Comparison of ENCODE assay signal across 12 cellular contexts in the genomic region with DNA sequence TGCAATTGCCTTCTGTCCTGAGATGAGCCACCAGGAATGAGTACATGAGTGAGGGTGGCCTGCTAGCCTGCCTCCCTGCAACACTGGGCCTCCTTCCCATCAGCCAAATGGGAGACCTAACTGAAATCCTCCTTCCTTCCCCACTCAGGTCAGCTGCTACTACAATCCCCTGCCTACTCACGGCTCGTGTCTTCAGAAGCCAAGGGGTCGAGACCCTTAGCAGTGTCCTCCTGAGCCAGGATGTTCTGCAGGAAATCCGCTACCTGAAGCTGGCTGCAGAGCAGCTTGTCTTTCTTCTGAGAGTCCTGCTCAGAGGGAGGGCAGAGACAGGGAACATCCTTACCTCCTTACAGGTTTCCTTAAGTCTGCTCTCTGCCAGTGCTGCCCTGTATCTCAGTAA. TPM values are rescaled to one million over a fixed set of nuclear protein-coding genes. Genes with fewer than 3 reads are reported as not detected.
DNase-seq lines count a peak whose midpoint lies in the region; ATAC-seq and TF ChIP-seq lines count a peak whose summit lies in the region.
"Had no signal": no experiment of that assay in that cellular context is flagged by ENCODE, and none has a peak within 500 bp of the region (broad histone marks: within the 10 kb centered on the region; RNA-seq: fewer than 3 reads in every experiment).

No MANE protein-coding gene starts in this region.

- no peak overlapping the region for H2AFZ ChIP-seq in smooth muscle cell (ENCODE audit: low read depth)

- peak overlapping the region; percentile 88 for H3K4me2 ChIP-seq in smooth muscle cell

- H3K27ac Mint-ChIP-seq in activated CD8-positive, alpha-beta memory T cell treated with anti-CD3 and anti-CD28 coated beads, Interleukin-2, amount 10 ng/mL, durations not matched to agents 7 days and 5 days, result peak overlapping the region; percentile 46

- H3K4me3 ChIP-seq in RWPE2 (ENCODE audit: severe bottlenecking) (peak overlapping the region; percentile 79), epithelial cell of proximal tubule (ENCODE audit: low read depth, low read length) (peak overlapping the region; percentile 90), smooth muscle cell (peak overlapping the region; percentile 85), testis (no peak overlapping the region)

- no peaks in the 10 kb centered on the region for H3K9me3 Mint-ChIP-seq in activated CD8-positive, alpha-beta memory T cell treated with anti-CD3 and anti-CD28 coated beads, Interleukin-2, amount 10 ng/mL, durations not matched to agents 7 days and 5 days (ENCODE audit: low read depth)

- no peaks in the 10 kb centered on the region for H3K27me3 ChIP-seq in RWPE2 (ENCODE audit: insufficient read depth, poor library complexity, severe bottlenecking)
- no peaks in the 10 kb centered on the region for H3K27me3 ChIP-seq in smooth muscle cell (ENCODE audit: low read depth)
- no peaks in the 10 kb centered on the region for H3K27me3 ChIP-seq in testis

- TF ChIP-seq POLR2A in testis (IDR thresholded peaks at IDR 0.05), result no peak

- CTCF ChIA-PET in activated CD8-positive, alpha-beta memory T cell treated with anti-CD3 and anti-CD28 coated beads, Interleukin-2, amount 10 ng/mL, durations not matched to agents 7 days and 5 days (lab: Charles Lee), result no interaction called here

- no peaks in the 10 kb centered on the region for H3K9me3 ChIP-seq in RWPE2 (ENCODE audit: severe bottlenecking)
- no peaks in the 10 kb centered on the region for H3K9me3 ChIP-seq in smooth muscle cell (replicated peaks; ENCODE audit: low read depth)
- no peaks in the 10 kb centered on the region for H3K9me3 ChIP-seq in testis

- peaks cover 50% of the 10 kb centered on the region for H3K36me3 Mint-ChIP-seq in activated CD8-positive, alpha-beta memory T cell treated with anti-CD3 and anti-CD28 coated beads, Interleukin-2, amount 10 ng/mL, durations not matched to agents 7 days and 5 days

- 95% methylated on average over 4 of the region's 4 CpGs for WGBS in smooth muscle cell (ENCODE audit: low lambda C conversion rate)
- WGBS in testis, 2 donors, result 92 to 96% methylated on average over 4 of the region's 4 CpGs

- intact Hi-C loops in testis (cut with DNase I; ENCODE audit: low total_unique reads), result no loop called here

- H3K4me1 ChIP-seq in RWPE2 (ENCODE audit: insufficient read depth, poor library complexity, severe bottlenecking) (peaks cover 6% of the 10 kb centered on the region), smooth muscle cell (ENCODE audit: low read depth) (no peaks in the 10 kb centered on the region), testis (peaks cover 3% of the 10 kb centered on the region)

- H3K27ac ChIP-seq in RWPE2 (ENCODE audit: poor library complexity, severe bottlenecking), result no peak overlapping the region
- H3K27ac ChIP-seq in smooth muscle cell (ENCODE audit: low read depth), result no peak overlapping the region
- H3K27ac ChIP-seq in testis, result no peak overlapping the region

- H3K9ac ChIP-seq in smooth muscle cell (ENCODE audit: low read depth), result no peak overlapping the region

- ATAC-seq in activated CD8-positive, alpha-beta memory T cell treated with anti-CD3 and anti-CD28 coated beads, Interleukin-2, amount 10 ng/mL, durations not matched to agents 7 days and 5 days, result no peak
- ATAC-seq in RWPE2 (ENCODE audit: low read depth), result no peak

- H3K4me3 Mint-ChIP-seq in activated CD8-positive, alpha-beta memory T cell treated with anti-CD3 and anti-CD28 coated beads, Interleukin-2, amount 10 ng/mL, durations not matched to agents 7 days and 5 days, result peak overlapping the region; percentile 95

- H3K4me1 Mint-ChIP-seq in activated CD8-positive, alpha-beta memory T cell treated with anti-CD3 and anti-CD28 coated beads, Interleukin-2, amount 10 ng/mL, durations not matched to agents 7 days and 5 days, result peaks cover 51% of the 10 kb centered on the region

- peaks cover 4% of the 10 kb centered on the region for H3F3A ChIP-seq in smooth muscle cell (ENCODE audit: low read depth)

- DNase-seq in activated CD8-positive, alpha-beta memory T cell treated with anti-CD3 and anti-CD28 coated beads, Interleukin-2, amount 10 ng/mL, durations not matched to agents 7 days and 5 days, result no peak
- DNase-seq in activated CD8-positive, alpha-beta memory T cell treated with anti-CD3 and anti-CD28 coated beads for 24 hours, result no peak
- DNase-seq in RWPE2 (ENCODE audit: low spot score), result no peak
- DNase-seq in epithelial cell of proximal tubule (ENCODE audit: low read depth), result no peak
- DNase-seq in smooth muscle cell (lab: John Stamatoyannopoulos, UW; ENCODE audit: unreplicated experiment), result no peak
- DNase-seq in NCI-H1105 treated with DMSO at 0.1 percent for 48 hours (lab: John Stamatoyannopoulos, UW), result no peak
- no peak for DNase-seq in COR-L47 (lab: John Stamatoyannopoulos, UW)
- no peak for DNase-seq in testis
- DNase-seq: activated CD4-positive, CD25-positive, alpha-beta regulatory T cell treated with anti-CD3 and anti-CD28 coated beads, Interleukin-2, amount 50 U/mL, for 72 hours; cerebellar nuclear complex; NCI-H69; posterior cingulate gyrus had no signal

- TF ChIP-seq CTCF in RWPE2 (IDR thresholded peaks at IDR 0.05; ENCODE audit: poor library complexity, severe bottlenecking) (no peak), epithelial cell of proximal tubule (conservative IDR thresholded peaks at IDR 0.05; ENCODE audit: low read depth, low read length) (no peak), smooth muscle cell (IDR thresholded peaks at IDR 0.05; ENCODE audit: borderline replicate concordance, insufficient read depth, poor library complexity, severe bottlenecking) (no peak), testis (IDR thresholded peaks at IDR 0.05) (no peak)

- H4K20me1 ChIP-seq in smooth muscle cell (ENCODE audit: low read depth), result no peaks in the 10 kb centered on the region

- H3K36me3 ChIP-seq in RWPE2 (ENCODE audit: low read depth) (peaks cover 52% of the 10 kb centered on the region), smooth muscle cell (ENCODE audit: low read depth) (no peaks in the 10 kb centered on the region), testis (ENCODE audit: low read depth, missing control alignments) (no peaks in the 10 kb centered on the region)

- no peaks in the 10 kb centered on the region for H3K79me2 ChIP-seq in smooth muscle cell (ENCODE audit: low read depth)

- no peaks in the 10 kb centered on the region for H3K27me3 Mint-ChIP-seq in activated CD8-positive, alpha-beta memory T cell treated with anti-CD3 and anti-CD28 coated beads, Interleukin-2, amount 10 ng/mL, durations not matched to agents 7 days and 5 days

RNA-seq across cellular contexts. Expression of gene ZWINT, which starts 1.2 kb away (rescaled TPM):
- total RNA-seq in activated CD8-positive, alpha-beta memory T cell treated with anti-CD3 and anti-CD28 coated beads, Interleukin-2, amount 10 ng/mL, durations not matched to agents 7 days and 5 days, result 100 to 1,000 TPM in 1 of 2 experiments, 10 to 100 TPM in 1; 97.8 to 112 TPM
- total RNA-seq in epithelial cell of proximal tubule (65.8 and 115 TPM in 2 replicates), smooth muscle cell (19.5 TPM in 2 replicates), testis (10 to 100 TPM; 36.7 to 61.4 TPM)
- polyA plus RNA-seq in smooth muscle cell (27.4 and 28.3 TPM in 2 replicates), testis (ENCODE audit: insufficient read depth, low read depth, low replicate concordance) (83.8 TPM)

Comparison
In these comparisons a context has a peak if more than half of its experiments do, and no peak if none do; other contexts are left out.
1. H3K4me3 ChIP-seq: peak in RWPE2 (single experiment), epithelial cell of proximal tubule (single experiment) and smooth muscle cell (single experiment); none in testis (0 of 2).